8 cellular contexts compared by ENCODE assay signal in the genomic region with DNA sequence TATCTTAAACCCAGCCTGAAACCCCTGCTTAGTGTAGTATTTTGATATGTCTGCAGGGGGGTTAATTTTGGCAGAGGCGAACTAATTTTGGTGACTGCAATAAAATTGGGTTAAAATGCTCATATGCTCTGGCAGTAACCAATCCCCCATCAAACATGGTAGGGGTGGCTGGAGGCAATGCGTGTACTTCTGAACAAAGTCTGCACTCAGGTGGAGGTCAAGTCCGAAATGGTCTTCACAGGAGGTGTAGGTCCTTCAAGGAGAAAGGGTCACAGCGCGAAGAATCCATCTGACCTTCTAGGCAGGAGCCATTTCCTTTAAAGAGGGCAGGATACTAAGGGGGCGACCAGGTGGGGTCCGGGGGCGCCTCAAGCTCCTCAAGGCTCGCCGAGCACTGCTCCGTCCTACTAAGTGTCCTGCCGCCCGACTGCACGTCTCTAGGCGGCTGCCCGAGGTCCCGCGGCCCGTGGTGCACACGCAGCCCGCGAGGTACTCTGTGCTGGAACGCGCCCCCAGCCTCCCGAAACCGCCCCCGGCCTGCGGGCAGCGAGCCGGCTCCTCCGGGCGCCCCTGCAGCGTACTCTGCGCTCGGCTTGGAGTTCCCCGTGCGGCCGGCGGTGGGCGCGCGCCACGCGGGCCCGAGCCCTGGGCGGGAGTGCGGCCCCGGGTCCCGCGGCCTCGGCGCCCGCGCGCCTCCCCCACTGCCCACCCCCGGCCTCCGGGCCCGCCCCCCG. TPM values are rescaled to one million over a fixed set of nuclear protein-coding genes. Genes with fewer than 3 reads are reported as not detected.
DNase-seq lines count a peak whose midpoint lies in the region; ATAC-seq and TF ChIP-seq lines count a peak whose summit lies in the region.

No MANE protein-coding gene starts in this region.

- intact Hi-C loops in mucosa of descending colon (cut with DNase I, micrococcal nuclease) = loop anchor here (5.0 to 10.0 kb wide), 3 partner anchors 318 to 410 kb away; no protein-coding TSS in a partner anchor

- no peak overlapping the region for H3K27ac ChIP-seq in HUES48 (ENCODE audit: low read depth, low read length)
- no peak overlapping the region for H3K27ac ChIP-seq in stomach smooth muscle (ENCODE audit: low read length)

- H3K4me1 ChIP-seq in HUES48 (ENCODE audit: control insufficient read depth, insufficient read depth, low read length) (peaks cover 22% of the 10 kb centered on the region; the same call in 1 of the 2 replicates), mucosa of descending colon (ENCODE audit: low read depth) (peaks cover 42% of the 10 kb centered on the region), stomach smooth muscle (ENCODE audit: control insufficient read depth, insufficient read depth, low read length) (peaks cover 28% of the 10 kb centered on the region)

- in situ Hi-C loops in GM13976 (cut with MboI; ENCODE audit: low sequenced_read_pairs, unreplicated experiment) = loop anchor here (25.0 kb wide), 4 partner anchors 105 to 545 kb away; no protein-coding TSS in a partner anchor

- no peak overlapping the region for H3K9ac ChIP-seq in HUES48 (ENCODE audit: low read depth, low read length)
- peak overlapping the region; percentile 5 to 30 for H3K9ac ChIP-seq in stomach smooth muscle (ENCODE audit: low read length in 2 of 2)

- H3K9me3 ChIP-seq in HUES48 (ENCODE audit: control insufficient read depth, insufficient read depth, low read length) (no peaks in the 10 kb centered on the region), mucosa of descending colon (no peaks in the 10 kb centered on the region), stomach smooth muscle (ENCODE audit: control insufficient read depth in 2 of 2, low read length in 2 of 2) (no peaks in the 10 kb centered on the region)

- H3K36me3 ChIP-seq in HUES48 (ENCODE audit: control insufficient read depth, insufficient read depth, low read length) (no peaks in the 10 kb centered on the region), mucosa of descending colon (ENCODE audit: low read depth) (no peaks in the 10 kb centered on the region), stomach smooth muscle (ENCODE audit: control insufficient read depth in 2 of 2, insufficient read depth in 2 of 2, low read length in 2 of 2) (no peaks in the 10 kb centered on the region)

- TF ChIP-seq CTCF in GM13976 (IDR thresholded peaks at IDR 0.05; ENCODE audit: borderline replicate concordance, control extremely low read depth, extremely low read depth, insufficient read depth, missing control alignments) (peak; percentile 44), mucosa of descending colon (IDR thresholded peaks at IDR 0.05) (no peak)

- H3K4me3 ChIP-seq in HUES48 (ENCODE audit: low read depth, low read length) (peak overlapping the region; percentile 70), mucosa of descending colon (peak overlapping the region; percentile 75), stomach smooth muscle (ENCODE audit: low read length in 2 of 2) (peak overlapping the region; percentile 56 to 80)

- ATAC-seq in mucosa of descending colon = peak; percentile 51
- ATAC-seq in HG03095 (IDR thresholded peaks at IDR 0.05; ENCODE audit: unreplicated experiment) = no peak

- H3K27me3 ChIP-seq in HUES48 (ENCODE audit: control insufficient read depth, insufficient read depth, low read length) (peaks cover 54% of the 10 kb centered on the region), stomach smooth muscle (ENCODE audit: control insufficient read depth in 1 of 2, insufficient read depth in 2 of 2, low read length in 2 of 2) (no peaks in the 10 kb centered on the region)

- DNase-seq in GM13976 (ENCODE audit: low spot score) (peak; percentile 77), ecto neural progenitor cell (ENCODE audit: low spot score) (peak; percentile 77), mucosa of descending colon (peak; percentile 52 to 73 (median 66)), DMS79 treated with DMSO at 0.1 percent for 48 hours (lab: John Stamatoyannopoulos, UW) (no peak)
- peak; percentile 65 for DNase-seq in activated CD4-positive, CD25-positive, alpha-beta regulatory T cell treated with anti-CD3 and anti-CD28 coated beads, Interleukin-2, amount 50 U/mL, for 72 hours

RNA-seq across cellular contexts. Expression of a gene that starts 1.7 kb away (rescaled TPM):
- total RNA-seq in mucosa of descending colon = 10 to 100 TPM; 36.8 to 41.0 (median 37.4) TPM
